In the genomic region with DNA sequence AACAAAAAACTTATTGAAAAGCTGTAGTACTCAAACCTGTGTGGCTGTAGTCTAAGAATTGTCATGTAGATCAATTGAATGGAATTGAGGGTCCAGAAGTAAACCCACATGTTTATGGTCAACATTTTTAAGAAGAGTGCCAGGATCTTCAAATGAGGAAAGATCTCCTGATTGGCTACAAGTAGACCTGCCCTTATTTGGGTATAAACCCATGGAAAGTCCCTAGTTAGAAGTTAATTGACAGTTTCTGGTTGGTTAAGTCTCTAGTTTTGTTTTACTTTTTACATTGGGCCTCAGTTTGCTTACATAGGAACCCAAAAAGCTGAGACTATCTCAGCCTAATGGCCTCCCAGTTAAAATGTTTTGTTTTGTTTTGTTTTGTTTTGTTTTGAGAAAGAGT, we compare ENCODE assay signal across 1 cellular context.
TF ChIP-seq lines count a peak whose summit lies in the region.

No MANE protein-coding gene starts in this region.

TF ChIP-seq in SK-N-SH, 30 proteins besides CTCF, POLR2A, EP300 and RAD21 (continued from another document):
- TF ChIP-seq, protein P1, sequence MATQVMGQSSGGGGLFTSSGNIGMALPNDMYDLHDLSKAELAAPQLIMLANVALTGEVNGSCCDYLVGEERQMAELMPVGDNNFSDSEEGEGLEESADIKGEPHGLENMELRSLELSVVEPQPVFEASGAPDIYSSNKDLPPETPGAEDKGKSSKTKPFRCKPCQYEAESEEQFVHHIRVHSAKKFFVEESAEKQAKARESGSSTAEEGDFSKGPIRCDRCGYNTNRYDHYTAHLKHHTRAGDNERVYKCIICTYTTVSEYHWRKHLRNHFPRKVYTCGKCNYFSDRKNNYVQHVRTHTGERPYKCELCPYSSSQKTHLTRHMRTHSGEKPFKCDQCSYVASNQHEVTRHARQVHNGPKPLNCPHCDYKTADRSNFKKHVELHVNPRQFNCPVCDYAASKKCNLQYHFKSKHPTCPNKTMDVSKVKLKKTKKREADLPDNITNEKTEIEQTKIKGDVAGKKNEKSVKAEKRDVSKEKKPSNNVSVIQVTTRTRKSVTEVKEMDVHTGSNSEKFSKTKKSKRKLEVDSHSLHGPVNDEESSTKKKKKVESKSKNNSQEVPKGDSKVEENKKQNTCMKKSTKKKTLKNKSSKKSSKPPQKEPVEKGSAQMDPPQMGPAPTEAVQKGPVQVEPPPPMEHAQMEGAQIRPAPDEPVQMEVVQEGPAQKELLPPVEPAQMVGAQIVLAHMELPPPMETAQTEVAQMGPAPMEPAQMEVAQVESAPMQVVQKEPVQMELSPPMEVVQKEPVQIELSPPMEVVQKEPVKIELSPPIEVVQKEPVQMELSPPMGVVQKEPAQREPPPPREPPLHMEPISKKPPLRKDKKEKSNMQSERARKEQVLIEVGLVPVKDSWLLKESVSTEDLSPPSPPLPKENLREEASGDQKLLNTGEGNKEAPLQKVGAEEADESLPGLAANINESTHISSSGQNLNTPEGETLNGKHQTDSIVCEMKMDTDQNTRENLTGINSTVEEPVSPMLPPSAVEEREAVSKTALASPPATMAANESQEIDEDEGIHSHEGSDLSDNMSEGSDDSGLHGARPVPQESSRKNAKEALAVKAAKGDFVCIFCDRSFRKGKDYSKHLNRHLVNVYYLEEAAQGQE (IDR thresholded peaks at IDR 0.05; ENCODE audit: low read depth, low read length), result no peak
- TF ChIP-seq MXI1 (IDR thresholded peaks at IDR 0.05; ENCODE audit: low read depth, low read length) (no peak), CHD2 (IDR thresholded peaks at IDR 0.05; ENCODE audit: low read length, partially characterized antibody) (no peak), EZH2phosphoT487 (IDR thresholded peaks at IDR 0.05; ENCODE audit: borderline replicate concordance, low read depth) (no peak), GABPA (IDR thresholded peaks at IDR 0.05; ENCODE audit: low read depth) (no peak), POLR2AphosphoS5 (IDR thresholded peaks at IDR 0.05; ENCODE audit: low read depth, low read length) (no peak), FOXJ3 (CRISPR knock-in tag; IDR thresholded peaks at IDR 0.05) (no peak), RXRA (IDR thresholded peaks at IDR 0.05; ENCODE audit: borderline replicate concordance, low read depth) (no peak), MEF2A (IDR thresholded peaks at IDR 0.05; ENCODE audit: borderline replicate concordance, low read depth) (no peak), TCF12 (IDR thresholded peaks at IDR 0.05) (no peak)
- TF ChIP-seq, protein P2, sequence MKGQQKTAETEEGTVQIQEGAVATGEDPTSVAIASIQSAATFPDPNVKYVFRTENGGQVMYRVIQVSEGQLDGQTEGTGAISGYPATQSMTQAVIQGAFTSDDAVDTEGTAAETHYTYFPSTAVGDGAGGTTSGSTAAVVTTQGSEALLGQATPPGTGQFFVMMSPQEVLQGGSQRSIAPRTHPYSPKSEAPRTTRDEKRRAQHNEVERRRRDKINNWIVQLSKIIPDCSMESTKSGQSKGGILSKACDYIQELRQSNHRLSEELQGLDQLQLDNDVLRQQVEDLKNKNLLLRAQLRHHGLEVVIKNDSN (IDR thresholded peaks at IDR 0.05; ENCODE audit: borderline replicate concordance, low read depth), result no peak
